ENCODE assay signal across 22 cellular contexts in genomic region chr14:105392161-105393090, GRCh38. TPM values are rescaled to one million over a fixed set of nuclear protein-coding genes. Genes with fewer than 3 reads are reported as not detected.
DNase-seq lines count a peak whose midpoint lies in the region; ATAC-seq, FAIRE-seq and TF ChIP-seq lines count a peak whose summit lies in the region.
"Had no signal": no experiment of that assay in that cellular context is flagged by ENCODE, and none has a peak within 500 bp of the region (broad histone marks: within the 10 kb centered on the region; RNA-seq: fewer than 3 reads in every experiment).

No MANE protein-coding gene starts in this region.

- peak; percentile 46 for DNase-seq in Right ventricle myocardium inferior (ENCODE audit: missing footprints)
- DNase-seq in cardiac septum (ENCODE audit: low spot score), result no peak
- DNase-seq in astrocyte (ENCODE audit: low read depth), result no peak
- DNase-seq in left kidney (ENCODE audit: low read depth, low spot score), result peak; percentile 71
- DNase-seq in sciatic nerve (ENCODE audit: low spot score), result peak; percentile 55
- DNase-seq in NCI-H2171 (lab: John Stamatoyannopoulos, UW), result no peak
- DNase-seq in epidermal melanocyte (ENCODE audit: insufficient read length, low spot score), result no peak
- DNase-seq: CD4-positive, alpha-beta T cell; DMS79; KBM-7; NCI-H1092; NCI-H1694; NCI-H2107; NCI-H446; NCI-H774 had no signal

- H3K4me1 ChIP-seq in astrocyte (ENCODE audit: insufficient read depth, low read length), result no peaks in the 10 kb centered on the region

- no peaks in the 10 kb centered on the region for H3K79me2 ChIP-seq in astrocyte (ENCODE audit: insufficient read depth, low read length)

- no peak overlapping the region for H3K27ac ChIP-seq in astrocyte (ENCODE audit: low read depth, low read length)

- H3K9me3 Mint-ChIP-seq in astrocyte (ENCODE audit: unreplicated experiment), result no peaks in the 10 kb centered on the region
- H3K9me3 Mint-ChIP-seq: CD4-positive, alpha-beta T cell; GM23338 had no signal

- H3K36me3 Mint-ChIP-seq in astrocyte (ENCODE audit: low read depth, unreplicated experiment), result peaks cover 3% of the 10 kb centered on the region

- H3K9me3 ChIP-seq in astrocyte (ENCODE audit: insufficient read depth, low read depth, low read length), result no peaks in the 10 kb centered on the region

- ATAC-seq in Right ventricle myocardium inferior (no peak), sciatic nerve (no peak), HG03135 (IDR thresholded peaks at IDR 0.05; ENCODE audit: unreplicated experiment) (no peak)
- ATAC-seq: GM23338 had no signal

- no peak overlapping the region for H3K9ac ChIP-seq in astrocyte (ENCODE audit: low read length)

- H3K4me3 Mint-ChIP-seq in astrocyte (ENCODE audit: unreplicated experiment), result no peak overlapping the region
- H3K4me3 Mint-ChIP-seq: CD4-positive, alpha-beta T cell; GM23338 had no signal

- H3K4me2 ChIP-seq in astrocyte (ENCODE audit: low read length), result no peak overlapping the region
- H3K4me2 ChIP-seq: GM23338 had no signal

- no peaks in the 10 kb centered on the region for H4K20me1 ChIP-seq in astrocyte (ENCODE audit: insufficient read depth, low read length)

- no peaks in the 10 kb centered on the region for H3K4me1 Mint-ChIP-seq in astrocyte (ENCODE audit: low read depth, unreplicated experiment)
- H3K4me1 Mint-ChIP-seq: GM23338 had no signal

- no peaks in the 10 kb centered on the region for H3K27me3 Mint-ChIP-seq in astrocyte (ENCODE audit: low read depth, unreplicated experiment)
- H3K27me3 Mint-ChIP-seq: CD4-positive, alpha-beta T cell had no signal

- FAIRE-seq in astrocyte (lab: Jason Lieb, UNC), result no peak
- FAIRE-seq: GM12891, GM19239, HTR-8/SVneo had no signal

- intact Hi-C loops in Right ventricle myocardium inferior (cut with DNase I), result no loop called here
- intact Hi-C loops in cardiac septum (cut with DNase I), result no loop called here
- intact Hi-C loops in sciatic nerve (cut with DNase I), result no loop called here

- no peak for TF ChIP-seq CTCF in astrocyte (IDR thresholded peaks at IDR 0.05; ENCODE audit: insufficient read depth, low read depth, low read length)

- H3K27me3 ChIP-seq in astrocyte (ENCODE audit: insufficient read depth, low read length), result no peaks in the 10 kb centered on the region

- H3K4me3 ChIP-seq in astrocyte (ENCODE audit: insufficient read depth, low read depth, low read length), result no peak overlapping the region
- H3K4me3 ChIP-seq: GM23338 had no signal

- H3K36me3 ChIP-seq in astrocyte (ENCODE audit: insufficient read depth, low read length), result no peaks in the 10 kb centered on the region

- H2AFZ ChIP-seq in astrocyte (ENCODE audit: low read depth, low read length), result no peak overlapping the region
- H2AFZ ChIP-seq: GM23338 had no signal

- peak overlapping the region; percentile 41 for H3K27ac Mint-ChIP-seq in astrocyte (ENCODE audit: unreplicated experiment)
- H3K27ac Mint-ChIP-seq: CD4-positive, alpha-beta T cell; GM23338 had no signal

RNA-seq across cellular contexts. Expression of gene TEX22, which starts 5.9 kb away (rescaled TPM):
- total RNA-seq in Right ventricle myocardium inferior (2.4 TPM), cardiac septum (0.46 TPM), astrocyte (1.2 and 2.5 TPM in 2 replicates), sciatic nerve (6.0 TPM)
- total RNA-seq: A172, M059J had no signal

RNA-seq across cellular contexts. Expression of gene MTA1, which starts 27.2 kb away (rescaled TPM):
- 192 TPM for total RNA-seq in Right ventricle myocardium inferior
- total RNA-seq in cardiac septum, result 140 TPM
- 93.7 and 111 TPM in 2 replicates for total RNA-seq in astrocyte
- total RNA-seq in sciatic nerve, result 95.2 TPM

Comparison
In these comparisons a context has a peak if more than half of its experiments do, and no peak if none do; other contexts are left out.
1. DNase-seq: peak in Right ventricle myocardium inferior (single experiment), left kidney (single experiment) and sciatic nerve (single experiment); none in cardiac septum (single experiment), astrocyte (single experiment), NCI-H2171 (single experiment) and epidermal melanocyte (single experiment).